8 cellular contexts compared by ENCODE assay signal in the genomic region with DNA sequence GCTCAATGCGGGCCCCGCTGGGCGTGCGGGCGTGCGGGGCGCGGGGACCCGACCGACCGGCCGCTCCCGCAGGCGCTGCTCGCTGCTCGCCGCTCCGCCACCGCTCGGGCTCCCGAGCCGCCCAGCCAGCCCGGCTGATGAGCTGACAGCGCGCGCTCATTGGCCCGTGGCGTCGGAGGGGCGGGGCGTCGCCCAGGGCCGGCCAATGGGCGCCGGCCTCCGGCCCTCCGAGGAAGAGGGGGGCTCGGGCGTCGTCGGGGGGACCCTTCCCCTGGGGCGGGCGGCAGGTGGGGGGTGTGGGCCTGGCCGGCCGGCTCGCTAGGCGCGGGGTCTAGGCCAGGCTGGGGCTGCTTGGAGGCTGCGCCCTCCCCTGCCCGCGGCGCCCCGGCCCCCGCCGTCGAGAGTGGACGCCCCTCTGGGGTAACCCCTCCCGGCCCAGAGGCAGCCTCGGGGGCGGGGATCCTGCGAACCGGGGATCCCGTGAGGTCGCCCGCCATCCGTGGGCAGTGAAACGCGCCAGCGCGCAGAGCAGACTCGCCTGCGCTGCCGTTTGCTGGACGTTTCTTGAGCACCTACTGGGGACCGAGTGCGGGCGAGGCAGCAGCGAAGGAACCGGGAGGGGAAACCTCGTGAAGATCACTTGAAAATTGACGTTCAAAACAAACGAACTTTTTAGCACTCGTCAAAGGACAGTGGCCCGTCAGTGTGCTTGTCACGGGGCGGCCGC. TPM values are rescaled to one million over a fixed set of nuclear protein-coding genes. Genes with fewer than 3 reads are reported as not detected.
DNase-seq lines count a peak whose midpoint lies in the region; ATAC-seq, FAIRE-seq and TF ChIP-seq lines count a peak whose summit lies in the region.

TSS of gene SCUBE1 (minus strand) at position 111 of the 727 bp plus-strand sequence. CDS start 111 bp downstream, outside the sequence.

- H3K9me1 ChIP-seq in IMR-90 (ENCODE audit: insufficient read depth, low read length), result no peaks in the 10 kb centered on the region

- DNase-seq in Ammon's horn (ENCODE audit: low spot score) (peak; percentile 38), IMR-90 (no peak), T-helper 22 cell (ENCODE audit: low read depth) (peak; percentile 6), bronchial epithelial cell (ENCODE audit: low read depth) (peak; percentile 4), left kidney (ENCODE audit: low read depth, low spot score) (peak; percentile 92)
- peak; percentile 10 for DNase-seq in stimulated activated CD8-positive, alpha-beta memory T cell treated with anti-CD3 and anti-CD28 coated beads, Interleukin-12 subunit alpha, Interleukin-12 subunit beta, amount 100 ng/mL, for 24 hours (ENCODE audit: extremely low read depth)

- no peak for TF ChIP-seq POLR2A in IMR-90 (IDR thresholded peaks at IDR 0.05; ENCODE audit: low read depth, low read length)

- H3K9ac ChIP-seq in IMR-90 (ENCODE audit: low read depth, low read length), result no peak within 1 kb of the TSS

- FAIRE-seq in bronchial epithelial cell (lab: Jason Lieb, UNC), result no peak

- intact Hi-C loops in IMR-90 (cut with micrococcal nuclease), result no loop called here

- H3K9me3 ChIP-seq in IMR-90 (ENCODE audit: control insufficient read depth, insufficient read depth, low read length), result no peaks in the 10 kb centered on the region

- H2AK5ac ChIP-seq in IMR-90 (ENCODE audit: low read depth, low read length), result no peak within 1 kb of the TSS

- no peak within 1 kb of the TSS for H2BK15ac ChIP-seq in IMR-90 (ENCODE audit: low read depth, low read length)

- no peak within 1 kb of the TSS for H2AK9ac ChIP-seq in IMR-90 (replicated peaks; ENCODE audit: low read depth, low read length, poor library complexity)

- dilution Hi-C loops in IMR-90 (cut with HindIII; ENCODE audit: low sequenced_read_pairs, unreplicated experiment), result no loop called here

- no peak within 1 kb of the TSS for H4K8ac ChIP-seq in IMR-90 (ENCODE audit: low read depth in 2 of 2, low read length in 2 of 2)

- no peak within 1 kb of the TSS for H3K27ac ChIP-seq in IMR-90 (ENCODE audit: insufficient read depth, low read length)

- H3K36me3 ChIP-seq in IMR-90 (ENCODE audit: control insufficient read depth, insufficient read depth, low read length) (no peaks in the 10 kb centered on the region), bronchial epithelial cell (ENCODE audit: control insufficient read depth, insufficient read depth, low read length) (no peaks in the 10 kb centered on the region)

- no peak within 1 kb of the TSS for H4K91ac ChIP-seq in IMR-90 (ENCODE audit: insufficient read depth, low read depth, low read length)

- H3K4me3 ChIP-seq in IMR-90 (ENCODE audit: insufficient read depth, low read depth, low read length) (no peak within 1 kb of the TSS), bronchial epithelial cell (ENCODE audit: low read depth, low read length) (no peak within 1 kb of the TSS)

- TF ChIP-seq RAD21 in IMR-90 (IDR thresholded peaks at IDR 0.05; ENCODE audit: low read length), result no peak

- H3K56ac ChIP-seq in IMR-90 (ENCODE audit: extremely low read depth, insufficient read depth, low read length), result no peak within 1 kb of the TSS

- CTCF ChIA-PET in IMR-90 (lab: Yijun Ruan, JAX), result no interaction called here

- H3K4me1 ChIP-seq in IMR-90 (ENCODE audit: control insufficient read depth, insufficient read depth, low read length), result no peaks in the 10 kb centered on the region

- H3K27me3 ChIP-seq in IMR-90 (ENCODE audit: control insufficient read depth, insufficient read depth, low read length), result peaks cover 62% of the 10 kb centered on the region
- H3K27me3 ChIP-seq in bronchial epithelial cell (ENCODE audit: control insufficient read depth, insufficient read depth, low read length), result peaks cover 22% of the 10 kb centered on the region

- in situ Hi-C loops in IMR-90 (cut with MboI; ENCODE audit: low sequenced_read_pairs), result loop anchor here (10.0 kb wide), 1 partner anchor 69 kb away; no protein-coding TSS in a partner anchor

- no peak within 1 kb of the TSS for H2BK120ac ChIP-seq in IMR-90 (ENCODE audit: low read depth, low read length)

- H4K20me1 ChIP-seq in IMR-90 (ENCODE audit: insufficient read depth, low read length), result no peaks in the 10 kb centered on the region

- H2BK5ac ChIP-seq in IMR-90 (ENCODE audit: low read depth, low read length, poor library complexity, severe bottlenecking), result no peak within 1 kb of the TSS

- POLR2A ChIA-PET in IMR-90 (lab: Charles Lee; ENCODE audit: unreplicated experiment), result interaction anchor here (0.6 kb wide), 1 partner anchor 192 kb away, joined by 10 read pairs; the partner anchor contains the start of gene TSPO

- H3K4ac ChIP-seq in IMR-90 (ENCODE audit: low read depth, low read length), result no peak within 1 kb of the TSS

- H3K23ac ChIP-seq in IMR-90 (ENCODE audit: low read depth, low read length), result no peak within 1 kb of the TSS

- WGBS in IMR-90 (ENCODE audit: extremely low coverage in 2 of 2, insufficient read length in 1 of 2), 2 experiments, result 4% methylated on average over 35 of the region's 87 CpGs; no CpG with 5 or more reads in 1 of the 2 experiments

- peak; percentile 86 for ATAC-seq in IMR-90 (ENCODE audit: low read depth)
- no peak for ATAC-seq in GM19463 (IDR thresholded peaks at IDR 0.05; ENCODE audit: unreplicated experiment)
- ATAC-seq in GM18520 (IDR thresholded peaks at IDR 0.05; ENCODE audit: unreplicated experiment), result no peak

- H4K5ac ChIP-seq in IMR-90 (ENCODE audit: low read depth, low read length), result no peak within 1 kb of the TSS

- H3K14ac ChIP-seq in IMR-90 (replicated peaks; ENCODE audit: low read depth, low read length), result no peak within 1 kb of the TSS

- H2AFZ ChIP-seq in IMR-90 (replicated peaks; ENCODE audit: low read length, poor library complexity), result peak within 1 kb of the TSS; percentile 43

- H3K4me2 ChIP-seq in IMR-90 (ENCODE audit: low read depth, low read length), result no peak within 1 kb of the TSS; the same call in 1 of the 2 replicates

- H2BK20ac ChIP-seq in IMR-90 (ENCODE audit: low read depth, low read length), result no peak within 1 kb of the TSS

- no peak for TF ChIP-seq CTCF in IMR-90 (conservative IDR thresholded peaks at IDR 0.05; ENCODE audit: low read depth, low read length)
- TF ChIP-seq CTCF in bronchial epithelial cell (IDR thresholded peaks at IDR 0.05; ENCODE audit: insufficient read depth, low read length, severe bottlenecking), result no peak

- H3K18ac ChIP-seq in IMR-90 (ENCODE audit: low read depth, low read length), result no peak within 1 kb of the TSS

- BruUV-seq in IMR-90 (replicated peaks; lab: Mats Ljungman, UMichigan), result no TSS peak

- H3K79me1 ChIP-seq in IMR-90 (ENCODE audit: low read depth in 1 of 2, low read length in 2 of 2), result no peaks in the 10 kb centered on the region

TF ChIP-seq in IMR-90, 13 proteins besides CTCF, POLR2A, EP300 and RAD21:
- no peak for TF ChIP-seq SMC3 (IDR thresholded peaks at IDR 0.05; ENCODE audit: low read depth, low read length)
- no peak for TF ChIP-seq MXI1 (IDR thresholded peaks at IDR 0.05; ENCODE audit: borderline replicate concordance, low read depth, low read length)
- TF ChIP-seq USF2 (IDR thresholded peaks at IDR 0.05; ENCODE audit: low read depth, low read length), result no peak
- no peak for TF ChIP-seq RCOR1 (IDR thresholded peaks at IDR 0.05; ENCODE audit: insufficient replicate concordance, low read length)
- no peak for TF ChIP-seq CEBPB (IDR thresholded peaks at IDR 0.05; ENCODE audit: low read depth, low read length)
- TF ChIP-seq MAZ (IDR thresholded peaks at IDR 0.05; ENCODE audit: borderline replicate concordance, low read depth, low read length), result no peak
- TF ChIP-seq NFE2L2 (IDR thresholded peaks at IDR 0.05; ENCODE audit: low read depth, low read length), result no peak
- no peak for TF ChIP-seq RFX5 (IDR thresholded peaks at IDR 0.05; ENCODE audit: low read depth, low read length)
- TF ChIP-seq, protein P1, sequence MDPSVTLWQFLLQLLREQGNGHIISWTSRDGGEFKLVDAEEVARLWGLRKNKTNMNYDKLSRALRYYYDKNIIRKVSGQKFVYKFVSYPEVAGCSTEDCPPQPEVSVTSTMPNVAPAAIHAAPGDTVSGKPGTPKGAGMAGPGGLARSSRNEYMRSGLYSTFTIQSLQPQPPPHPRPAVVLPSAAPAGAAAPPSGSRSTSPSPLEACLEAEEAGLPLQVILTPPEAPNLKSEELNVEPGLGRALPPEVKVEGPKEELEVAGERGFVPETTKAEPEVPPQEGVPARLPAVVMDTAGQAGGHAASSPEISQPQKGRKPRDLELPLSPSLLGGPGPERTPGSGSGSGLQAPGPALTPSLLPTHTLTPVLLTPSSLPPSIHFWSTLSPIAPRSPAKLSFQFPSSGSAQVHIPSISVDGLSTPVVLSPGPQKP (IDR thresholded peaks at IDR 0.05; ENCODE audit: borderline replicate concordance, low read depth, low read length), result no peak
- no peak for TF ChIP-seq BHLHE40 (IDR thresholded peaks at IDR 0.05; ENCODE audit: low read depth, low read length)
- TF ChIP-seq MAFK (IDR thresholded peaks at IDR 0.05; ENCODE audit: low read depth, low read length), result no peak
- TF ChIP-seq FOS (IDR thresholded peaks at IDR 0.05; ENCODE audit: low read depth, low read length), result no peak
- no peak for TF ChIP-seq CHD1 (IDR thresholded peaks at IDR 0.05; ENCODE audit: low read depth, low read length)

RNA-seq across cellular contexts. Expression of gene SCUBE1, which starts in this region (rescaled TPM):
- not detected in 2 replicates for total RNA-seq in IMR-90 (2012; rRNA removed)
- polyA plus RNA-seq in IMR-90 (2012; rRNA removed), result not detected in 2 replicates
- not detected in 2 replicates for polyA plus RNA-seq in IMR-90 (2012; cell fraction: cytosol; rRNA removed)
- polyA plus RNA-seq in IMR-90 (2012; cell fraction: nucleus; rRNA removed; ENCODE audit: low replicate concordance), result not detected in 2 replicates
- under 0.01 TPM in 1 of 2 replicates, not detected in the other for total RNA-seq in bronchial epithelial cell

Comparison
In these comparisons a context has a peak if more than half of its experiments do, and no peak if none do; other contexts are left out.
1. Peak in ATAC-seq in IMR-90; RNA of the gene not detected or under 1 TPM.
2. Peak in DNase-seq in bronchial epithelial cell; RNA of the gene not detected or under 1 TPM.